ENCODE assay signal across 27 cellular contexts in genomic region chr1:219042769-219043168, GRCh38.
DNase-seq lines count a peak whose midpoint lies in the region; ATAC-seq, FAIRE-seq and TF ChIP-seq lines count a peak whose summit lies in the region.
"Had no signal": no experiment of that assay in that cellular context is flagged by ENCODE, and none has a peak within 500 bp of the region (broad histone marks: within the 10 kb centered on the region; RNA-seq: fewer than 3 reads in every experiment).

No MANE protein-coding gene starts in this region.

- H4K20me1 ChIP-seq in K562 (replicated peaks; ENCODE audit: control insufficient read depth, insufficient read depth, low read length) (no peaks in the 10 kb centered on the region), H9 (ENCODE audit: control insufficient read depth, insufficient read depth, insufficient read length) (no peaks in the 10 kb centered on the region)
- H4K20me1 ChIP-seq: BLaER1 had no signal

- intact Hi-C loops in K562 (cut with micrococcal nuclease) = no loop called here
- intact Hi-C loops in mucosa of descending colon (cut with DNase I, micrococcal nuclease) = no loop called here
- intact Hi-C loops in posterior vena cava (cut with DNase I) = no loop called here

- H2AFZ ChIP-seq in K562 (ENCODE audit: low read depth, low read length) (no peak overlapping the region), H9 (ENCODE audit: low read length) (no peak overlapping the region)

- no peak overlapping the region for H3T11ph ChIP-seq in H9 (ENCODE audit: low read length)

- no peak overlapping the region for H3K23ac ChIP-seq in H9 (ENCODE audit: insufficient read length, low read depth, low read length)

- H3K4ac ChIP-seq in H9 (ENCODE audit: low read depth, low read length) = no peak overlapping the region

- CTCF ChIA-PET in A549 (lab: Yijun Ruan, JAX) = no interaction called here
- CTCF ChIA-PET in K562 (lab: Yijun Ruan, JAX; ENCODE audit: low intra/inter-chr PET ratio) = no interaction called here

- peaks cover 12 to 15% of the 10 kb centered on the region in 2 experiments for H3K9me3 Mint-ChIP-seq in H9

- in situ Hi-C loops in K562 (cut with MboI) = no loop called here

- no peaks in the 10 kb centered on the region for H3K9me1 ChIP-seq in K562 (ENCODE audit: control insufficient read depth, insufficient read depth, low read length)

- no peak overlapping the region for H3K4me3 ChIP-seq in A549
- H3K4me3 ChIP-seq in K562 = no peak overlapping the region
- no peak overlapping the region for H3K4me3 ChIP-seq in mucosa of descending colon
- H3K4me3 ChIP-seq: BLaER1, GM12878 had no signal

- ATAC-seq in A549 (no peak), K562 (no peak), mucosa of descending colon (peak; percentile 46), HG03039 (IDR thresholded peaks at IDR 0.05; ENCODE audit: unreplicated experiment) (no peak)
- ATAC-seq: GM12878 had no signal

- H3K27me3 ChIP-seq in K562 (ENCODE audit: control insufficient read depth in 2 of 2, insufficient read depth in 2 of 2, low read length in 2 of 2) = no peaks in the 10 kb centered on the region
- no peaks in the 10 kb centered on the region for H3K27me3 ChIP-seq in H9 (ENCODE audit: insufficient read depth, low read length)
- H3K27me3 ChIP-seq: BE2C, BLaER1 had no signal

- no peak overlapping the region for H3K9ac ChIP-seq in K562 (ENCODE audit: insufficient read depth in 1 of 2, low read depth in 2 of 2, low read length in 2 of 2)
- H3K9ac ChIP-seq in H9 (ENCODE audit: extremely low read depth, insufficient read length, low read length) = no peak overlapping the region
- H3K9ac ChIP-seq: BLaER1 had no signal

- POLR2A ChIA-PET in A549 (lab: Yijun Ruan, JAX) = no interaction called here
- POLR2A ChIA-PET in K562 (lab: Yijun Ruan, JAX) = no interaction called here

- no peak overlapping the region for H2BK120ac ChIP-seq in H9 (ENCODE audit: low read depth, low read length, poor library complexity, severe bottlenecking)

- no TSS peak for BruUV-seq in K562 (replicated peaks; lab: Mats Ljungman, UMichigan)

- no peak overlapping the region for H4K8ac ChIP-seq in H9 (replicated peaks; ENCODE audit: insufficient read length, low read depth, low read length)

- no peak overlapping the region for H2BK20ac ChIP-seq in H9 (ENCODE audit: low read depth, low read length, poor library complexity, severe bottlenecking)

- TF ChIP-seq EP300 in A549 (IDR thresholded peaks at IDR 0.05) (no peak), K562 (IDR thresholded peaks at IDR 0.05; ENCODE audit: low read length) (no peak)

- no peaks in the 10 kb centered on the region for H3K79me1 ChIP-seq in H9 (ENCODE audit: insufficient read depth, low read depth, low read length, poor library complexity, severe bottlenecking)

- peaks cover 4 to 11% (median 6%) of the 10 kb centered on the region in 3 experiments; a peak in 5 of 7 replicates for H3K36me3 Mint-ChIP-seq in H9 (ENCODE audit: insufficient read depth in 1 of 3, low read depth in 3 of 3)
- H3K36me3 Mint-ChIP-seq: CD14-positive monocyte; CD4-positive, alpha-beta memory T cell; CD4-positive, CD25-positive, alpha-beta regulatory T cell; CD8-positive, alpha-beta memory T cell had no signal

- TF ChIP-seq POLR2A in A549 (IDR thresholded peaks at IDR 0.05; ENCODE audit: low read length) (no peak), K562 (conservative IDR thresholded peaks at IDR 0.05) (no peak)

- no peak overlapping the region for H2BK15ac ChIP-seq in H9 (ENCODE audit: low read depth, low read length)

- no peaks in the 10 kb centered on the region for H3K27me3 Mint-ChIP-seq in H9 (ENCODE audit: low read depth)
- H3K27me3 Mint-ChIP-seq: CD4-positive, alpha-beta memory T cell; CD4-positive, CD25-positive, alpha-beta regulatory T cell; CD8-positive, alpha-beta memory T cell had no signal

- no peak overlapping the region for H3K4me3 Mint-ChIP-seq in H9
- H3K4me3 Mint-ChIP-seq: CD14-positive monocyte; CD4-positive, alpha-beta memory T cell; CD4-positive, CD25-positive, alpha-beta regulatory T cell; CD8-positive, alpha-beta memory T cell had no signal

- H3K14ac ChIP-seq in H9 (ENCODE audit: insufficient read depth, low read length) = no peak overlapping the region

- no peak for TF ChIP-seq CTCF in A549 (IDR thresholded peaks at IDR 0.05)
- TF ChIP-seq CTCF in K562 (IDR thresholded peaks at IDR 0.05 in 2 of 3, conservative IDR thresholded peaks at IDR 0.05 in 1 of 3; ENCODE audit: insufficient read depth in 2 of 3, low read depth in 1 of 3, low read length in 3 of 3) = no peak
- no peak for TF ChIP-seq CTCF in mucosa of descending colon (IDR thresholded peaks at IDR 0.05)
- TF ChIP-seq CTCF in H9 (conservative IDR thresholded peaks at IDR 0.05) = no peak

- no peaks in the 10 kb centered on the region for H3K23me2 ChIP-seq in H9 (ENCODE audit: insufficient read length, low read depth, low read length, poor library complexity, severe bottlenecking)

- H3K79me2 ChIP-seq in K562 (ENCODE audit: control insufficient read depth, insufficient read depth, low read length) (no peaks in the 10 kb centered on the region), H9 (ENCODE audit: insufficient read depth, low read length) (no peaks in the 10 kb centered on the region)

- H4K5ac ChIP-seq in H9 (ENCODE audit: insufficient read length, low read depth, low read length) = no peak overlapping the region

- H3K27ac Mint-ChIP-seq in H9 = no peak overlapping the region
- H3K27ac Mint-ChIP-seq: CD14-positive monocyte; CD4-positive, alpha-beta memory T cell; CD4-positive, CD25-positive, alpha-beta regulatory T cell; CD8-positive, alpha-beta memory T cell had no signal

- no peak for TF ChIP-seq RAD21 in A549 (conservative IDR thresholded peaks at IDR 0.05 in 1 of 2, IDR thresholded peaks at IDR 0.05 in 1 of 2)
- no peak for TF ChIP-seq RAD21 in K562 (CRISPR knock-in tag; conservative IDR thresholded peaks at IDR 0.05 in 1 of 2, IDR thresholded peaks at IDR 0.05 in 1 of 2)

- H3K4me2 ChIP-seq in A549 (no peak overlapping the region), K562 (ENCODE audit: insufficient read depth, low read length) (no peak overlapping the region), H9 (ENCODE audit: insufficient read depth, insufficient read length, low read length) (no peak overlapping the region)
- H3K4me2 ChIP-seq: BLaER1 had no signal

- H3K18ac ChIP-seq in H9 (ENCODE audit: insufficient read length, low read depth, low read length) = no peak overlapping the region

- no peak overlapping the region for H3K27ac ChIP-seq in A549
- H3K27ac ChIP-seq in K562 (ENCODE audit: extremely low read depth, low read depth, low read length) = no peak overlapping the region
- H3K27ac ChIP-seq in H9 (ENCODE audit: insufficient read length, low read depth, low read length) = no peak overlapping the region
- H3K27ac ChIP-seq: 22Rv1, BLaER1 had no signal

- H3K4me1 Mint-ChIP-seq in H9 = 0 out of 4 replicates have a peak, but pooled peaks cover 0 to 2% of the 10 kb centered on the region in 2 experiments
- H3K4me1 Mint-ChIP-seq: CD14-positive monocyte; CD4-positive, alpha-beta memory T cell; CD4-positive, CD25-positive, alpha-beta regulatory T cell; CD8-positive, alpha-beta memory T cell had no signal

- no peak for DNase-seq in A549 (ENCODE audit: low read depth in 1 of 2, low spot score in 1 of 2)
- no peak for DNase-seq in K562 (ENCODE audit: extremely low read depth in 1 of 4, low spot score in 3 of 4)
- DNase-seq in frontal cortex (ENCODE audit: low spot score in 2 of 2) = no peak
- no peak for DNase-seq in mucosa of descending colon
- DNase-seq in H9 = no peak
- no peak for DNase-seq in posterior vena cava (ENCODE audit: low spot score)
- DNase-seq: ACHN; BE2C; C1 segment of cervical spinal cord; CD4-positive, alpha-beta memory T cell; CD4-positive, CD25-positive, alpha-beta regulatory T cell; CD8-positive, alpha-beta memory T cell; COR-L47; DMS 273 treated with DMSO at 0.1 percent for 48 hours; DMS153; DMS53; DMS79; DND-41; EL; GDM1 had no signal

- no peak overlapping the region for H2BK5ac ChIP-seq in H9 (ENCODE audit: insufficient read length, low read length)

- no peak overlapping the region for H2AK5ac ChIP-seq in H9 (ENCODE audit: insufficient read length, low read length)

- H3K4me1 ChIP-seq in A549 = no peaks in the 10 kb centered on the region
- H3K4me1 ChIP-seq in K562 (replicated peaks in 1 of 2; ENCODE audit: control insufficient read depth in 2 of 2, insufficient read depth in 2 of 2, low read length in 2 of 2) = peaks cover 0 to 5% of the 10 kb centered on the region in 2 experiments; a peak in 1 of 5 replicates
- no peaks in the 10 kb centered on the region for H3K4me1 ChIP-seq in mucosa of descending colon (ENCODE audit: low read depth)
- no peaks in the 10 kb centered on the region for H3K4me1 ChIP-seq in H9 (ENCODE audit: insufficient read depth, low read length)
- H3K4me1 ChIP-seq: BE2C, BLaER1 had no signal

- H4K91ac ChIP-seq in H9 (ENCODE audit: insufficient read length, low read depth, low read length) = no peak overlapping the region

- H3K36me3 ChIP-seq in K562 (ENCODE audit: control insufficient read depth, insufficient read depth, low read length) (no peaks in the 10 kb centered on the region), mucosa of descending colon (ENCODE audit: low read depth) (no peaks in the 10 kb centered on the region)
- H3K36me3 ChIP-seq: BE2C, BLaER1 had no signal

- no peak overlapping the region for H3K56ac ChIP-seq in H9 (ENCODE audit: insufficient read length, low read depth, low read length)

- FAIRE-seq in A549 (lab: Jason Lieb, UNC) (no peak), K562 (lab: Jason Lieb, UNC) (no peak), frontal cortex (lab: Jason Lieb, UNC) (peak; percentile 52)
- FAIRE-seq: GM12878, GM12892, GM18507 had no signal

- WGBS in A549 (ENCODE audit: missing lambda C conversion rate) = 46% methylated on average over 2 of the region's 2 CpGs
- 2% methylated on average over 2 of the region's 2 CpGs for WGBS in K562 (ENCODE audit: insufficient coverage, low coverage, missing lambda C conversion rate)
- WGBS in H9 (ENCODE audit: extremely low coverage, insufficient read length, low lambda C conversion rate) = no CpG with 5 or more reads among the region's 2 CpGs

- no peak overlapping the region for H2BK12ac ChIP-seq in H9 (ENCODE audit: insufficient read length, low read depth, low read length)

- H3K9me3 ChIP-seq in A549 = 0 out of 3 replicates have a peak, but pooled peaks cover 5% of the 10 kb centered on the region
- H3K9me3 ChIP-seq in K562 (replicated peaks; ENCODE audit: control insufficient read depth, insufficient read depth, low read depth, low read length) = 0 out of 2 replicates have a peak, but pooled peaks cover 1% of the 10 kb centered on the region
- no peaks in the 10 kb centered on the region for H3K9me3 ChIP-seq in mucosa of descending colon
- H3K9me3 ChIP-seq in H9 (ENCODE audit: control insufficient read depth, low read depth, low read length) = no peaks in the 10 kb centered on the region
- H3K9me3 ChIP-seq: BE2C had no signal

TF ChIP-seq in A549, 52 proteins besides CTCF, POLR2A, EP300 and RAD21:
- TF ChIP-seq MAFK (IDR thresholded peaks at IDR 0.05; ENCODE audit: partially characterized antibody) (peak; percentile 15), SMC3 (IDR thresholded peaks at IDR 0.05) (no peak)

TF ChIP-seq in K562, 482 proteins besides CTCF, POLR2A, EP300 and RAD21 (continues in another document):
- TF ChIP-seq HCFC1 (IDR thresholded peaks at IDR 0.05; ENCODE audit: low read depth, low read length) = no peak
- TF ChIP-seq ZNF316 (IDR thresholded peaks at IDR 0.05) = peak; percentile 53
- no peak for TF ChIP-seq NFATC3 (IDR thresholded peaks at IDR 0.05)
- no peak for TF ChIP-seq CREBBP (IDR thresholded peaks at IDR 0.05; ENCODE audit: low read depth, low read length)
- no peak for TF ChIP-seq NR1H2 (CRISPR knock-in tag; IDR thresholded peaks at IDR 0.05)

Comparison
In these comparisons a context has a peak if more than half of its experiments do, and no peak if none do; other contexts are left out.
1. Of the 35 proteins assayed by ChIP-seq in both K562 and A549: peak only in K562: none; only in A549: MAFK; in both: none; in neither: 34.